ENCODE assay signal across 1 cellular context in genomic region chr2:241689306-241689705, GRCh38.
TF ChIP-seq lines count a peak whose summit lies in the region.

No MANE protein-coding gene starts in this region.

TF ChIP-seq in IMR-90, 13 proteins besides CTCF, POLR2A, EP300 and RAD21:
- TF ChIP-seq MAZ (IDR thresholded peaks at IDR 0.05; ENCODE audit: borderline replicate concordance, low read depth, low read length) = no peak
- TF ChIP-seq NFE2L2 (IDR thresholded peaks at IDR 0.05; ENCODE audit: low read depth, low read length) = no peak
- TF ChIP-seq MXI1 (IDR thresholded peaks at IDR 0.05; ENCODE audit: borderline replicate concordance, low read depth, low read length) = no peak
- TF ChIP-seq RFX5 (IDR thresholded peaks at IDR 0.05; ENCODE audit: low read depth, low read length) = no peak
- TF ChIP-seq ELK1 (IDR thresholded peaks at IDR 0.05; ENCODE audit: borderline replicate concordance, low read depth, low read length) = no peak
- TF ChIP-seq BHLHE40 (IDR thresholded peaks at IDR 0.05; ENCODE audit: low read depth, low read length) = no peak
- TF ChIP-seq MAFK (IDR thresholded peaks at IDR 0.05; ENCODE audit: low read depth, low read length) = no peak
- no peak for TF ChIP-seq CEBPB (IDR thresholded peaks at IDR 0.05; ENCODE audit: low read depth, low read length)
- TF ChIP-seq CHD1 (IDR thresholded peaks at IDR 0.05; ENCODE audit: low read depth, low read length) = no peak
- TF ChIP-seq FOS (IDR thresholded peaks at IDR 0.05; ENCODE audit: low read depth, low read length) = no peak
- no peak for TF ChIP-seq RCOR1 (IDR thresholded peaks at IDR 0.05; ENCODE audit: insufficient replicate concordance, low read length)
- no peak for TF ChIP-seq SMC3 (IDR thresholded peaks at IDR 0.05; ENCODE audit: low read depth, low read length)
- no peak for TF ChIP-seq USF2 (IDR thresholded peaks at IDR 0.05; ENCODE audit: low read depth, low read length)
TF ChIP-seq in IMR-90: peak in this region for 0.
